In the genomic region with DNA sequence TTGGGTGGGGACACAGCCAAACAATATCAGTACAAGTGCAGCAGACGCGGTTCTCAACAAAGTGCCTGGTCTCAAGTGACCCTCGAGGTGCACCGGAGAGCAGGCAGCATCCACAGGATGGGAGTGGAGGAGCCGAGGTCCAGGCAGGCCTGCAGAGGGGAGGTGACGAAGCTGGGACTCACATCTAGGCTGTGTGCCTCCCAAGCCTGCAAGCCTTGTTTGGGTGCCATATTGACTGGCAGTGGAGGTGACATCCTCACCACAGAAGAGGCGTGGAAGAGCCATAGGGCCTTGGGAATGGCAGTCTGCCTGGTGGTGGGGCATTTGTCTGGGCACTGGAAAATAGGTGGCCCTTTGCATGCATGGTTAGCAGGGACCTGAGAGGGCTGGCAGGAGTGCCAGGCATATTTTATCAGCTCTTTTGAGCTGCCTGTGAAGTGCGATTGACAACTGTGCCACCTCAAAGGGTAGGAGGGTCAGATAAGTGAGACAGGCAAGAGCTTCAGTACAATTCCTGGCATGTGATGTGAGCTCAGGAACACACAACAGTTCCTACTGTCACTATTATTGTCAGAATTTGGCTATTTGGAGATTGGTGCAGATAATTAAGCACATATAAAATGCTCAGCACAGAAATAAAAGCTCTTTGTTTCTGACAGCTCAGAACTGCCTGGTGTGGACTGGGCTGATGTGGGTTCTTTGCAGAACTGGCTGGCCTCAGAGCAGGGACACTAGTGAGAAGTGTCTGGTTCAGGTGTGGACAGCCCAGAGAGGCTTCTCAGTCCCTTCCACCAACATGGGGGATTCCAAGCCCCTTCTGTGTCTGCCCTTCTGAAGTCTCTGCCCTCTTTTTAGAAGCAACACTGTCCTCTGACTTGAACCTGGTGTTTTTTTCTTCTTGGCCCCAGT, we compare ENCODE assay signal across 1 cellular context.
TF ChIP-seq lines count a peak whose summit lies in the region.

No MANE protein-coding gene starts in this region.

TF ChIP-seq in SK-N-SH, 30 proteins besides CTCF, POLR2A, EP300 and RAD21:
- TF ChIP-seq POLR2AphosphoS5 (IDR thresholded peaks at IDR 0.05; ENCODE audit: low read depth, low read length) (no peak), NRF1 (IDR thresholded peaks at IDR 0.05; ENCODE audit: low read depth, low read length) (no peak), RFX5 (IDR thresholded peaks at IDR 0.05; ENCODE audit: low read length) (no peak), TEAD4 (IDR thresholded peaks at IDR 0.05; ENCODE audit: borderline replicate concordance, insufficient read depth) (no peak), FOXM1 (IDR thresholded peaks at IDR 0.05; ENCODE audit: low read depth) (no peak), CHD2 (IDR thresholded peaks at IDR 0.05; ENCODE audit: low read length, partially characterized antibody) (no peak)
- TF ChIP-seq, protein P1, sequence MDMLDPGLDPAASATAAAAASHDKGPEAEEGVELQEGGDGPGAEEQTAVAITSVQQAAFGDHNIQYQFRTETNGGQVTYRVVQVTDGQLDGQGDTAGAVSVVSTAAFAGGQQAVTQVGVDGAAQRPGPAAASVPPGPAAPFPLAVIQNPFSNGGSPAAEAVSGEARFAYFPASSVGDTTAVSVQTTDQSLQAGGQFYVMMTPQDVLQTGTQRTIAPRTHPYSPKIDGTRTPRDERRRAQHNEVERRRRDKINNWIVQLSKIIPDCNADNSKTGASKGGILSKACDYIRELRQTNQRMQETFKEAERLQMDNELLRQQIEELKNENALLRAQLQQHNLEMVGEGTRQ (IDR thresholded peaks at IDR 0.05; ENCODE audit: borderline replicate concordance, low read depth, low read length) = no peak
